23 cellular contexts compared by ENCODE assay signal in the genomic region with DNA sequence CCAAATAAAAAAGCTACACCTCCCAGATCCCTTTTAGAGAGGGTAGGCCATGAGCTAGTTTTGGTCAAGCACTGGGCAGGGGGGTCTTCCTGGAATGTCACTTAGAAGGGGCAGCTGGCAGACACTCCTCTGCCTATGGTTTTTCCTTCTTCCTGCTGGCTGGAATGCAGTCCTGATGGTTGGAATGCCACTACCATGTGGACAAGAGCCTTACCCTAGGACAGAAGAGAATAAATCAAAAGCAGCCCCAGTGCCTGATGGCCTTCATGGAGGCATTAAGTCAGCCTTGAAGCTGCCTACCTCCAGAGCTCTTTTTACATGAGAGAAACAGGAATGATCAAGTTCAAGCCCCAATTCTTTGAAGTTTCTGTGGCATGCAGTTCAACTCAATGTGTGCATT. TPM values are rescaled to one million over a fixed set of nuclear protein-coding genes. Genes with fewer than 3 reads are reported as not detected.
DNase-seq lines count a peak whose midpoint lies in the region; ATAC-seq and TF ChIP-seq lines count a peak whose summit lies in the region.
"Had no signal": no experiment of that assay in that cellular context is flagged by ENCODE, and none has a peak within 500 bp of the region (broad histone marks: within the 10 kb centered on the region; RNA-seq: fewer than 3 reads in every experiment).

No MANE protein-coding gene starts in this region.

- TF ChIP-seq POLR2A in heart left ventricle (IDR thresholded peaks at IDR 0.05) (no peak), transverse colon (IDR thresholded peaks at IDR 0.05) (no peak)

- no peak overlapping the region for H3K4me3 Mint-ChIP-seq in activated CD4-positive, alpha-beta memory T cell treated with anti-CD3 and anti-CD28 coated beads, Interleukin-2, amount 10 ng/mL, durations not matched to agents 7 days and 5 days
- H3K4me3 Mint-ChIP-seq: central memory CD8-positive, alpha-beta T cell; immature natural killer cell; natural killer cell treated with Interleukin-12 subunit alpha and Interleukin-12 subunit beta and Interleukin-15 and Interleukin-18, amount 100 ng/mL, for 72 hours had no signal

- CTCF ChIA-PET in activated CD4-positive, alpha-beta memory T cell treated with anti-CD3 and anti-CD28 coated beads, Interleukin-2, amount 10 ng/mL, durations not matched to agents 7 days and 5 days (lab: Charles Lee) = interaction anchor here (1.6 to 5.6 kb wide), 3 partner anchors 158 to 230 kb away, joined by 5 to 35 read pairs (median 16); no protein-coding TSS in a partner anchor

- H3K36me3 ChIP-seq in ascending aorta (peaks cover 8 to 22% of the 10 kb centered on the region in 2 donors), heart left ventricle (peaks cover 0 to 46% (median 25%) of the 10 kb centered on the region in 9 donors), muscle layer of duodenum (ENCODE audit: control insufficient read depth in 1 of 2, insufficient read depth in 2 of 2, low read length in 2 of 2) (peaks cover 14 to 15% of the 10 kb centered on the region in 2 donors), transverse colon (peaks cover 0 to 11% (median 0%) of the 10 kb centered on the region in 4 donors)

- peaks cover 16% of the 10 kb centered on the region for H3K36me3 Mint-ChIP-seq in activated CD4-positive, alpha-beta memory T cell treated with anti-CD3 and anti-CD28 coated beads, Interleukin-2, amount 10 ng/mL, durations not matched to agents 7 days and 5 days (ENCODE audit: low read depth)

- H3K4me1 Mint-ChIP-seq in activated CD4-positive, alpha-beta memory T cell treated with anti-CD3 and anti-CD28 coated beads, Interleukin-2, amount 10 ng/mL, durations not matched to agents 7 days and 5 days = no peaks in the 10 kb centered on the region
- H3K4me1 Mint-ChIP-seq: central memory CD8-positive, alpha-beta T cell; immature natural killer cell had no signal

- H3K4me1 ChIP-seq in ascending aorta (peaks cover 6 to 34% of the 10 kb centered on the region in 2 donors), heart left ventricle (peaks cover 0 to 33% (median 12%) of the 10 kb centered on the region in 12 donors), muscle layer of duodenum (ENCODE audit: control insufficient read depth in 1 of 2, insufficient read depth in 2 of 2, low read length in 2 of 2) (no peaks in the 10 kb centered on the region), transverse colon (peaks cover 4 to 16% (median 10%) of the 10 kb centered on the region in 4 donors)
- H3K4me1 ChIP-seq: adrenal gland, thyroid gland had no signal

- H3K27ac Mint-ChIP-seq in activated CD4-positive, alpha-beta memory T cell treated with anti-CD3 and anti-CD28 coated beads, Interleukin-2, amount 10 ng/mL, durations not matched to agents 7 days and 5 days = no peak overlapping the region
- H3K27ac Mint-ChIP-seq: natural killer cell treated with Interleukin-12 subunit alpha and Interleukin-12 subunit beta and Interleukin-15 and Interleukin-18, amount 100 ng/mL, for 72 hours had no signal

- intact Hi-C loops in ascending aorta (cut with DNase I) (loop anchor here (5.0 kb wide), 2 partner anchors 77 to 357 kb away; no protein-coding TSS in a partner anchor), heart left ventricle (cut with DNase I) (loop anchor here in 8 of 10 donors (2.0 to 10.0 kb wide), 5 partner anchors 42 to 360 kb away; partner anchors contain the start of gene SORBS1 (in 2 of the 8)), transverse colon (cut with DNase I; ENCODE audit: low total_unique reads) (loop anchor here (5.0 kb wide), 1 partner anchor 227 kb away; no protein-coding TSS in a partner anchor)

- no peak for DNase-seq in ascending aorta (ENCODE audit: low spot score in 2 of 2)
- DNase-seq in heart left ventricle = no peak
- no peak for DNase-seq in transverse colon
- no peak for DNase-seq in activated CD4-positive, alpha-beta memory T cell treated with anti-CD3 and anti-CD28 coated beads, Interleukin-2, amount 10 ng/mL, durations not matched to agents 7 days and 5 days
- DNase-seq: activated gamma-delta T cell treated with Interleukin-2 at 50 U/mL for 16 hours; activated T-cell treated with anti-CD3 and anti-CD28 coated beads for 4 hours; adrenal gland; AML-193; COR-L47; effector CD4-positive, alpha-beta T cell; glutamatergic neuron; GM23248; immature natural killer cell; Kasumi-1; NCI-H1105; NCI-H2081 treated with DMSO at 0.1 percent for 48 hours; spleen; thyroid gland had no signal

- no peaks in the 10 kb centered on the region for H3K9me3 Mint-ChIP-seq in activated CD4-positive, alpha-beta memory T cell treated with anti-CD3 and anti-CD28 coated beads, Interleukin-2, amount 10 ng/mL, durations not matched to agents 7 days and 5 days
- H3K9me3 Mint-ChIP-seq: central memory CD8-positive, alpha-beta T cell; immature natural killer cell; natural killer cell treated with Interleukin-12 subunit alpha and Interleukin-12 subunit beta and Interleukin-15 and Interleukin-18, amount 100 ng/mL, for 72 hours had no signal

- H3K27ac ChIP-seq in ascending aorta = peak overlapping the region; percentile 83 to 84
- peak overlapping the region in 11 of 12 donors; percentile 42 to 83 (median 62) for H3K27ac ChIP-seq in heart left ventricle
- H3K27ac ChIP-seq in muscle layer of duodenum (ENCODE audit: low read length) = peak overlapping the region; percentile 86
- H3K27ac ChIP-seq in transverse colon = peak overlapping the region; percentile 69 to 86 (median 81)
- H3K27ac ChIP-seq: GM23248, spleen, thyroid gland had no signal

- H3K27me3 Mint-ChIP-seq in activated CD4-positive, alpha-beta memory T cell treated with anti-CD3 and anti-CD28 coated beads, Interleukin-2, amount 10 ng/mL, durations not matched to agents 7 days and 5 days = no peaks in the 10 kb centered on the region
- H3K27me3 Mint-ChIP-seq: central memory CD8-positive, alpha-beta T cell; natural killer cell treated with Interleukin-12 subunit alpha and Interleukin-12 subunit beta and Interleukin-15 and Interleukin-18, amount 100 ng/mL, for 72 hours had no signal

- H3K4me3 ChIP-seq in ascending aorta (no peak overlapping the region), heart left ventricle (no peak overlapping the region), muscle layer of duodenum (ENCODE audit: low read depth in 1 of 2, low read length in 2 of 2) (peak overlapping the region in 1 of 2 donors; percentile 6), transverse colon (no peak overlapping the region)
- H3K4me3 ChIP-seq: adrenal gland, GM23248, spleen, thyroid gland had no signal

- TF ChIP-seq CTCF in ascending aorta (IDR thresholded peaks at IDR 0.05) (no peak), heart left ventricle (IDR thresholded peaks at IDR 0.05) (no peak), transverse colon (IDR thresholded peaks at IDR 0.05) (no peak)

- no peak for ATAC-seq in heart left ventricle
- ATAC-seq in GM19397 (IDR thresholded peaks at IDR 0.05; ENCODE audit: unreplicated experiment) = no peak
- no peak for ATAC-seq in HG03439 (IDR thresholded peaks at IDR 0.05; ENCODE audit: unreplicated experiment)
- ATAC-seq: natural killer cell treated with Interleukin-12 subunit alpha and Interleukin-12 subunit beta and Interleukin-15 and Interleukin-18, amount 100 ng/mL, for 72 hours had no signal

- no peaks in the 10 kb centered on the region for H3K9me3 ChIP-seq in ascending aorta
- H3K9me3 ChIP-seq in heart left ventricle = no peaks in the 10 kb centered on the region
- no peaks in the 10 kb centered on the region for H3K9me3 ChIP-seq in muscle layer of duodenum (ENCODE audit: control insufficient read depth in 1 of 2, low read length in 2 of 2)
- no peaks in the 10 kb centered on the region for H3K9me3 ChIP-seq in transverse colon
- H3K9me3 ChIP-seq: adrenal gland, spleen, thyroid gland had no signal

- in situ Hi-C loops in transverse colon (cut with MboI; ENCODE audit: low pct_ligation_motif_present in 1 of 4, low pct_unique_long_range_greater_than_20kb in 1 of 4, low sequenced_read_pairs in 3 of 4) = loop anchor here in 3 of 4 donors (5.0 to 10.0 kb wide), 3 partner anchors 172 to 230 kb away; no protein-coding TSS in a partner anchor

- POLR2A ChIA-PET in activated CD4-positive, alpha-beta memory T cell treated with anti-CD3 and anti-CD28 coated beads, Interleukin-2, amount 10 ng/mL, durations not matched to agents 7 days and 5 days (lab: Charles Lee) = no interaction called here

- TF ChIP-seq EP300 in transverse colon (IDR thresholded peaks at IDR 0.05; ENCODE audit: low read depth) = no peak

- H3K27me3 ChIP-seq in ascending aorta = no peaks in the 10 kb centered on the region
- no peaks in the 10 kb centered on the region for H3K27me3 ChIP-seq in heart left ventricle
- no peaks in the 10 kb centered on the region for H3K27me3 ChIP-seq in muscle layer of duodenum (ENCODE audit: low read depth, low read length)
- no peaks in the 10 kb centered on the region for H3K27me3 ChIP-seq in transverse colon
- H3K27me3 ChIP-seq: adrenal gland, spleen, thyroid gland had no signal

RNA-seq across cellular contexts. Expression of gene SORBS1, which starts 43.5 kb away (rescaled TPM):
- total RNA-seq in ascending aorta (416 TPM), heart left ventricle (1,000 to 10,000 TPM in 5 of 9 donors, 100 to 1,000 TPM in 4; 380 to 1,440 (median 1,065) TPM), transverse colon (100 to 1,000 TPM in 3 of 4 donors, 10 to 100 TPM in 1; 92.2 to 308 (median 150) TPM)
- 100 to 1,000 TPM; 355 to 380 TPM for polyA plus RNA-seq in heart left ventricle
- total RNA-seq in activated CD4-positive, alpha-beta memory T cell treated with anti-CD3 and anti-CD28 coated beads, Interleukin-2, amount 10 ng/mL, durations not matched to agents 7 days and 5 days = under 1 TPM; 0.58 to 0.90 TPM

RNA-seq across cellular contexts. Expression of gene ALDH18A1, which starts 51.9 kb away (rescaled TPM):
- 29.1 TPM for total RNA-seq in ascending aorta
- total RNA-seq in heart left ventricle = 10 to 100 TPM in 7 of 9 donors, 1 to 10 TPM in 2; 8.4 to 25.9 (median 14.8) TPM
- 10 to 100 TPM in 1 of 2 donors, 1 to 10 TPM in 1; 4.2 to 11.2 TPM for polyA plus RNA-seq in heart left ventricle
- total RNA-seq in transverse colon = 100 to 1,000 TPM in 3 of 4 donors, 10 to 100 TPM in 1; 98.7 to 130 (median 116) TPM
- 10 to 100 TPM; 42.2 to 44.7 TPM for total RNA-seq in activated CD4-positive, alpha-beta memory T cell treated with anti-CD3 and anti-CD28 coated beads, Interleukin-2, amount 10 ng/mL, durations not matched to agents 7 days and 5 days

Comparison
In these comparisons a context has a peak if more than half of its experiments do, and no peak if none do; other contexts are left out.
1. RNA of gene SORBS1, which starts 43.5 kb away (total RNA-seq): 380 to 1,440 TPM in heart left ventricle, 416 TPM in ascending aorta (single experiment) and 92.2 to 308 TPM in transverse colon; 0.58 to 0.90 TPM in activated CD4-positive, alpha-beta memory T cell treated with anti-CD3 and anti-CD28 coated beads, Interleukin-2, amount 10 ng/mL, durations not matched to agents 7 days and 5 days; every median in the first group is over 10 times any median in the second.
2. Peak in every context shown above with its lines, with median percentiles within 50 percentile points of each other: H3K27ac ChIP-seq.